In the genomic region with DNA sequence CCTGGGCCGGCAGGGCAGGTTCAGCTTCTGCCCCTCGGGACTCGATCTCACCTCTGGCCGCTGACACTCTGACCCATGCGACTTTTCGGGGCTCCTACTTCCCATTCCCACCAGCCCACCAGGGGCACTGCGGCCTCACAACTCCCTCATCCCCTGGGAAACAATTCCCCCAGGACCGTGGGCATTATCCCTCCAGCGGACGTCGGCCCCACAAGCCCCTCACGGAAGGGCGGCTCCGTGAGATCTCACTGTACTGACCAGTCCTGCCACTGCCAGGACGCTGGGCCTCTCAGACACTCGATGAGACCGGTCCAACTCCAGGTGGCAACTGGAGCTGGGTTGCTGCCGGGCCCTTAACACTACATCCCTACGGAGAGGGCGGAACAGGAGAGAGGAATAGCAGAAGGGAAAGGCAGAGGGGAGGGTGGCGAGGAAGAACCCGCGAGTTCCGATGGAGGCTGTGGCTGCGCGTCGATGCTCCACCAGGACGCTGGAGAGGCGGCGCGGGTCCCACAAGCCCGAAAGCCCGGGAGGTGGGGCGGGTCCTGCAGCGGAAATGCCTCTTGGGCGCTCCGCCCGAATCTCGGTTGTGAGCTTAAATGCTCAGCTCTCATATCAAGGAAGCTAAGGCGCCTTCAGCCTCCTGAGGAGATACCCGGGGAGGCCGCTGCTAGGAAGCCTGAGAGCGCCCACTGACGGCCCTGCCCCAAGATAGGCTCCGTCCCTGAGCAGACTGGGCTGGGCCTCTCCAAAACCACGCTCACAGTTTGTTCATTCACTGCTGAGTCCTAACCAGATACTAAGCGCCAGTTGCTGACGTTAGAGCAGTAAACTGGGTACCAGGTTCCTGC, we compare ENCODE assay signal across 8 cellular contexts. TPM values are rescaled to one million over a fixed set of nuclear protein-coding genes. Genes with fewer than 3 reads are reported as not detected.
DNase-seq lines count a peak whose midpoint lies in the region; ATAC-seq and TF ChIP-seq lines count a peak whose summit lies in the region.

No MANE protein-coding gene starts in this region.

- H3F3A ChIP-seq in PC-9 (ENCODE audit: insufficient read depth, low read depth) (no peaks in the 10 kb centered on the region), MM.1S (ENCODE audit: insufficient read depth, low read length) (0 out of 2 replicates have a peak, but pooled peaks cover 6% of the 10 kb centered on the region)

- H3K9ac ChIP-seq in MM.1S (ENCODE audit: low read length), result no peak overlapping the region

- H3K4me1 ChIP-seq in esophagus muscularis mucosa (peaks cover 3 to 12% (median 8%) of the 10 kb centered on the region in 4 donors), PC-9 (replicated peaks; ENCODE audit: insufficient read depth) (no peaks in the 10 kb centered on the region), MM.1S (ENCODE audit: low read length) (no peaks in the 10 kb centered on the region)

- H3K79me2 ChIP-seq in PC-9 (ENCODE audit: low read depth), result no peaks in the 10 kb centered on the region
- no peaks in the 10 kb centered on the region for H3K79me2 ChIP-seq in MM.1S (ENCODE audit: low read length)

- DNase-seq in BJ (ENCODE audit: low read depth) (no peak), esophagus muscularis mucosa (ENCODE audit: extremely low spot score) (no peak), sciatic nerve (ENCODE audit: low spot score) (peak; percentile 65), G401 (ENCODE audit: low spot score) (no peak), PC-9 (no peak), MM.1S (no peak)
- DNase-seq in activated CD4-positive, alpha-beta T cell treated with anti-CD3 and anti-CD28 coated beads for 48 hours, result peak; percentile 67

- H4K20me1 ChIP-seq in PC-9 (ENCODE audit: insufficient read depth) (no peaks in the 10 kb centered on the region), MM.1S (ENCODE audit: insufficient read depth, low read length) (no peaks in the 10 kb centered on the region)

- whole genome bisulfite sequencing in esophagus muscularis mucosa, result 35% methylated on average over 41 of the region's 48 CpGs

- H3K4me2 ChIP-seq in PC-9 (no peak overlapping the region), MM.1S (ENCODE audit: low read depth, low read length) (no peak overlapping the region)

- no peaks in the 10 kb centered on the region for H3K36me3 ChIP-seq in BJ (ENCODE audit: control insufficient read depth, insufficient read depth, low read length)
- H3K36me3 ChIP-seq in esophagus muscularis mucosa, result peaks cover 0 to 24% (median 13%) of the 10 kb centered on the region in 4 donors
- no peaks in the 10 kb centered on the region for H3K36me3 ChIP-seq in PC-9 (ENCODE audit: low read depth)
- H3K36me3 ChIP-seq in MM.1S (replicated peaks; ENCODE audit: insufficient read depth, low read length), result no peaks in the 10 kb centered on the region

- intact Hi-C loops in esophagus muscularis mucosa (cut with DNase I), result no loop called here
- intact Hi-C loops in sciatic nerve (cut with DNase I), result no loop called here
- intact Hi-C loops in PC-9 (cut with micrococcal nuclease; ENCODE audit: unreplicated experiment), result no loop called here

- TF ChIP-seq EP300 in esophagus muscularis mucosa (IDR thresholded peaks at IDR 0.05), result no peak

- H2AFZ ChIP-seq in PC-9, result no peak overlapping the region
- H2AFZ ChIP-seq in MM.1S (ENCODE audit: low read length), result no peak overlapping the region

- no peak for TF ChIP-seq CTCF in BJ (IDR thresholded peaks at IDR 0.05; ENCODE audit: insufficient read depth, low read depth, low read length)
- no peak for TF ChIP-seq CTCF in esophagus muscularis mucosa (IDR thresholded peaks at IDR 0.05)
- TF ChIP-seq CTCF in PC-9 (conservative IDR thresholded peaks at IDR 0.05), result no peak
- TF ChIP-seq CTCF in MM.1S (IDR thresholded peaks at IDR 0.05; ENCODE audit: low read length), result no peak

- no TSS peak for BruUV-seq in PC-9 (replicated peaks; lab: Mats Ljungman, UMichigan)

- in situ Hi-C loops in G401 (cut with HindIII; ENCODE audit: low sequenced_read_pairs), result no loop called here

- POLR2A ChIA-PET in BJ (lab: Charles Lee) (interaction anchor here (0.6 to 0.9 kb wide), 2 partner anchors 8 to 10 kb away, joined by 3 to 5 read pairs; no protein-coding TSS in a partner anchor), PC-9 (lab: Charles Lee; ENCODE audit: unreplicated experiment) (no interaction called here)

- H3K4me3 ChIP-seq in BJ (ENCODE audit: low read depth, low read length) (peak overlapping the region; percentile 38), esophagus muscularis mucosa (peak overlapping the region; percentile 40 to 51 (median 44)), PC-9 (no peak overlapping the region), MM.1S (ENCODE audit: low read length) (no peak overlapping the region)

- peak; percentile 60 for ATAC-seq in sciatic nerve
- ATAC-seq in GM21528 (IDR thresholded peaks at IDR 0.05; ENCODE audit: low FRiP score, unreplicated experiment), result no peak

- H3K27ac ChIP-seq in esophagus muscularis mucosa (replicated peaks in 1 of 4), result peak overlapping the region in 2 of 4 donors; percentile 13 to 36
- H3K27ac ChIP-seq in PC-9, result no peak overlapping the region
- no peak overlapping the region for H3K27ac ChIP-seq in MM.1S (ENCODE audit: low read length)

- TF ChIP-seq POLR2A in esophagus muscularis mucosa (IDR thresholded peaks at IDR 0.05; ENCODE audit: low read depth), result no peak

- H3K9me3 ChIP-seq in esophagus muscularis mucosa, result no peaks in the 10 kb centered on the region
- H3K9me3 ChIP-seq in PC-9 (ENCODE audit: insufficient read depth, low read depth), result no peaks in the 10 kb centered on the region
- no peaks in the 10 kb centered on the region for H3K9me3 ChIP-seq in MM.1S (replicated peaks; ENCODE audit: insufficient read depth, low read length)

- H3K27me3 ChIP-seq in BJ (ENCODE audit: control insufficient read depth, insufficient read depth, low read length), result no peaks in the 10 kb centered on the region
- no peaks in the 10 kb centered on the region for H3K27me3 ChIP-seq in esophagus muscularis mucosa
- no peaks in the 10 kb centered on the region for H3K27me3 ChIP-seq in PC-9 (ENCODE audit: insufficient read depth, low read depth)
- H3K27me3 ChIP-seq in MM.1S (replicated peaks; ENCODE audit: insufficient read depth, low read length), result no peaks in the 10 kb centered on the region

- CTCF ChIA-PET in BJ (lab: Yijun Ruan, JAX), result interaction anchor here (1.4 kb wide), 1 partner anchor 61 kb away, joined by 4 read pairs; the partner anchor contains the start of gene PIGO
- CTCF ChIA-PET in PC-9 (lab: Charles Lee), result no interaction called here

- H3K9me2 ChIP-seq in PC-9 (ENCODE audit: insufficient read depth) (no peaks in the 10 kb centered on the region), MM.1S (replicated peaks; ENCODE audit: insufficient read depth, low read length) (no peaks in the 10 kb centered on the region)

RNA-seq across cellular contexts. Expression of gene VCP, which starts 36.3 kb away (rescaled TPM):
- 305 and 333 TPM in 2 replicates for polyA plus RNA-seq in BJ (2011; rRNA removed)
- 230 and 336 TPM in 2 replicates for polyA minus RNA-seq in BJ (2011; rRNA and poly(A)+ RNA removed)
- total RNA-seq in esophagus muscularis mucosa (100 to 1,000 TPM; 129 to 185 (median 171) TPM), sciatic nerve (166 TPM), PC-9 (2021) (200 and 216 TPM in 2 replicates)
- 295 and 352 TPM in 2 replicates for total RNA-seq in G401 (2014; rRNA removed; shearing (Covaris generic))

RNA-seq across cellular contexts. Expression of gene FANCG, which starts 43.7 kb away (rescaled TPM):
- 11.9 and 13.6 TPM in 2 replicates for polyA plus RNA-seq in BJ (2011; rRNA removed)
- polyA minus RNA-seq in BJ (2011; rRNA and poly(A)+ RNA removed), result 12.5 and 13.6 TPM in 2 replicates
- total RNA-seq in esophagus muscularis mucosa (1 to 10 TPM; 2.2 to 9.4 (median 4.3) TPM), sciatic nerve (17.5 TPM), PC-9 (2021) (45.3 and 48.7 TPM in 2 replicates)
- 50.2 and 53.4 TPM in 2 replicates for total RNA-seq in G401 (2014; rRNA removed; shearing (Covaris generic))

RNA-seq across cellular contexts. Expression of gene DNAJB5, which starts 46.5 kb away (rescaled TPM):
- 5.2 and 6.1 TPM in 2 replicates for polyA plus RNA-seq in BJ (2011; rRNA removed)
- 3.2 and 4.6 TPM in 2 replicates for polyA minus RNA-seq in BJ (2011; rRNA and poly(A)+ RNA removed)
- total RNA-seq in esophagus muscularis mucosa (100 to 1,000 TPM in 1 of 4 donors, 10 to 100 TPM in 3; 83.5 to 124 (median 93.8) TPM), sciatic nerve (10.6 TPM), PC-9 (2021) (0.79 and 0.98 TPM in 2 replicates)
- 21.1 and 24.2 TPM in 2 replicates for total RNA-seq in G401 (2014; rRNA removed; shearing (Covaris generic))

Comparison
In these comparisons a context has a peak if more than half of its experiments do, and no peak if none do; other contexts are left out.
1. DNase-seq: peak in activated CD4-positive, alpha-beta T cell treated with anti-CD3 and anti-CD28 coated beads for 48 hours (single experiment) and sciatic nerve (single experiment); none in BJ (single experiment), esophagus muscularis mucosa (single experiment), G401 (single experiment), PC-9 (0 of 2) and MM.1S (single experiment).
2. H3K4me3 ChIP-seq: peak in BJ (single experiment) and esophagus muscularis mucosa (4 of 4); none in PC-9 (single experiment) and MM.1S (single experiment).